In genomic region chr5:132228241-132229035, GRCh38 we compare ENCODE assay signal across 8 cellular contexts. TPM values are rescaled to one million over a fixed set of nuclear protein-coding genes. Genes with fewer than 3 reads are reported as not detected.
DNase-seq lines count a peak whose midpoint lies in the region; ATAC-seq and TF ChIP-seq lines count a peak whose summit lies in the region.

No MANE protein-coding gene starts in this region.

- TF ChIP-seq EP300 in sigmoid colon (IDR thresholded peaks at IDR 0.05) = no peak

- intact Hi-C loops in left ventricle myocardium superior (cut with micrococcal nuclease) = no loop called here
- intact Hi-C loops in sigmoid colon (cut with DNase I) = loop anchor here (5.0 kb wide), 2 partner anchors 64 to 264 kb away; partner anchors contain the start of genes IRF1 and SLC22A4

- no peaks in the 10 kb centered on the region for H3K9me3 ChIP-seq in sigmoid colon

- no peaks in the 10 kb centered on the region for H3K36me3 ChIP-seq in sigmoid colon

- peaks cover 0 to 44% (median 42%) of the 10 kb centered on the region in 4 donors for H3K4me1 ChIP-seq in sigmoid colon

- 64 to 79% methylated on average over 27 of the region's 27 CpGs for WGBS in sigmoid colon, 2 donors

- no peak for TF ChIP-seq POLR2A in sigmoid colon (IDR thresholded peaks at IDR 0.05)

- ATAC-seq in GM19023 (IDR thresholded peaks at IDR 0.05; ENCODE audit: unreplicated experiment) (peak; percentile 3), left ventricle myocardium superior (no peak), HG03139 (IDR thresholded peaks at IDR 0.05; ENCODE audit: unreplicated experiment) (no peak), GM18520 (IDR thresholded peaks at IDR 0.05; ENCODE audit: unreplicated experiment) (no peak), HG02610 (IDR thresholded peaks at IDR 0.05; ENCODE audit: unreplicated experiment) (no peak)

- peak overlapping the region; percentile 74 for H3K4me3 ChIP-seq in WI38 (ENCODE audit: low read depth, low read length)
- peak overlapping the region; percentile 46 to 78 (median 74) for H3K4me3 ChIP-seq in sigmoid colon

- no peaks in the 10 kb centered on the region for H3K27me3 ChIP-seq in sigmoid colon

- DNase-seq in left ventricle myocardium superior (peak; percentile 49), sigmoid colon (peak; percentile 64), NCI-H146 (lab: John Stamatoyannopoulos, UW) (no peak)

- TF ChIP-seq CTCF in WI38 (IDR thresholded peaks at IDR 0.05; ENCODE audit: low read depth, low read length) (no peak), sigmoid colon (IDR thresholded peaks at IDR 0.05) (no peak)

- peak overlapping the region; percentile 87 to 92 (median 91) for H3K27ac ChIP-seq in sigmoid colon

RNA-seq across cellular contexts. Expression of gene P4HA2, which starts 0.8 kb away (rescaled TPM):
- total RNA-seq in left ventricle myocardium superior (78.4 TPM), sigmoid colon (10 to 100 TPM; 23.9 to 35.2 (median 28.9) TPM)
- polyA plus RNA-seq in sigmoid colon = 10 to 100 TPM in 2 of 3 donors, 1 to 10 TPM in 1; 4.2 to 24.8 (median 12.5) TPM

RNA-seq across cellular contexts. Expression of gene PDLIM4, which starts 29.1 kb away (rescaled TPM):
- 3.8 TPM for total RNA-seq in left ventricle myocardium superior
- total RNA-seq in sigmoid colon = 100 to 1,000 TPM in 2 of 4 donors, 10 to 100 TPM in 2; 38.2 to 133 (median 90.1) TPM
- 10 to 100 TPM in 2 of 3 donors, 1 to 10 TPM in 1; 2.1 to 16.5 (median 11.4) TPM for polyA plus RNA-seq in sigmoid colon
